1 cellular context compared by ENCODE assay signal in genomic region chr10:25068152-25069058, GRCh38.
TF ChIP-seq lines count a peak whose summit lies in the region.

No MANE protein-coding gene starts in this region.

TF ChIP-seq in HEK293, 187 proteins besides CTCF, POLR2A, EP300 and RAD21 (continued from another document):
- peak; percentile 66 for TF ChIP-seq ZNF692 (tag by site-specific recombination; IDR thresholded peaks at IDR 0.05)
- peak; percentile 78 for TF ChIP-seq ZNF600 (tag by site-specific recombination; IDR thresholded peaks at IDR 0.05)
- TF ChIP-seq ZNF302 (tag by site-specific recombination; IDR thresholded peaks at IDR 0.05; ENCODE audit: low read depth): no peak
- peak; percentile 64 for TF ChIP-seq PRDM1 (tag by site-specific recombination; IDR thresholded peaks at IDR 0.05)
- TF ChIP-seq AEBP2 (tag by site-specific recombination; IDR thresholded peaks at IDR 0.05; ENCODE audit: borderline replicate concordance): no peak
- no peak for TF ChIP-seq ZNF514 (tag by site-specific recombination; IDR thresholded peaks at IDR 0.05)
- no peak for TF ChIP-seq HOXA7 (CRISPR knock-in tag; IDR thresholded peaks at IDR 0.05; ENCODE audit: borderline replicate concordance)
- TF ChIP-seq PBX3 (CRISPR knock-in tag; IDR thresholded peaks at IDR 0.05): no peak
- no peak for TF ChIP-seq ZNF292 (tag by site-specific recombination; IDR thresholded peaks at IDR 0.05; ENCODE audit: borderline replicate concordance, low read depth)
- no peak for TF ChIP-seq ZNF404 (tag by site-specific recombination; IDR thresholded peaks at IDR 0.05)
- no peak for TF ChIP-seq ZNF623 (tag by site-specific recombination; IDR thresholded peaks at IDR 0.05)
- no peak for TF ChIP-seq ZNF704 (tag by site-specific recombination; IDR thresholded peaks at IDR 0.05)
- peak; percentile 65; the same call in 1 of the 2 replicates for TF ChIP-seq HIC1 (tag by site-specific recombination; IDR thresholded peaks at IDR 0.05)
- TF ChIP-seq ZNF776 (tag by site-specific recombination; IDR thresholded peaks at IDR 0.05; ENCODE audit: borderline replicate concordance): no peak
- no peak for TF ChIP-seq ZNF510 (tag by site-specific recombination; IDR thresholded peaks at IDR 0.05; ENCODE audit: insufficient replicate concordance)
- TF ChIP-seq ZNF580 (tag by site-specific recombination; IDR thresholded peaks at IDR 0.05): no peak
- no peak for TF ChIP-seq BCL6B (tag by site-specific recombination; IDR thresholded peaks at IDR 0.05)
- TF ChIP-seq GLI2 (tag by site-specific recombination; IDR thresholded peaks at IDR 0.05; ENCODE audit: borderline replicate concordance, low read depth): no peak
- no peak for TF ChIP-seq GFI1B (tag by site-specific recombination; IDR thresholded peaks at IDR 0.05)
- no peak for TF ChIP-seq ZNF513 (tag by site-specific recombination; IDR thresholded peaks at IDR 0.05)
- TF ChIP-seq ZNF155 (tag by site-specific recombination; IDR thresholded peaks at IDR 0.05): no peak
- TF ChIP-seq ZFP37 (tag by site-specific recombination; IDR thresholded peaks at IDR 0.05): 0 out of 2 replicates have a peak, but pooled peaks have one; percentile 46
- TF ChIP-seq FEZF1 (tag by site-specific recombination; IDR thresholded peaks at IDR 0.05): no peak
- TF ChIP-seq ZNF529 (tag by site-specific recombination; IDR thresholded peaks at IDR 0.05; ENCODE audit: insufficient replicate concordance): no peak
- TF ChIP-seq HOXC10 (CRISPR knock-in tag; IDR thresholded peaks at IDR 0.05): no peak
- TF ChIP-seq ZBTB10 (tag by site-specific recombination; IDR thresholded peaks at IDR 0.05): no peak
- TF ChIP-seq ZNF610 (tag by site-specific recombination; IDR thresholded peaks at IDR 0.05; ENCODE audit: borderline replicate concordance): no peak
- no peak for TF ChIP-seq EGR2 (tag by site-specific recombination; IDR thresholded peaks at IDR 0.05; ENCODE audit: low read depth)
